In genomic region chr20:14142964-14143627, GRCh38 we compare ENCODE assay signal across 12 cellular contexts.
DNase-seq lines count a peak whose midpoint lies in the region; ATAC-seq and TF ChIP-seq lines count a peak whose summit lies in the region.
"Had no signal": no experiment of that assay in that cellular context is flagged by ENCODE, and none has a peak within 500 bp of the region (broad histone marks: within the 10 kb centered on the region; RNA-seq: fewer than 3 reads in every experiment).

No MANE protein-coding gene starts in this region.

- H3K4me1 ChIP-seq in GM23248 (ENCODE audit: insufficient read depth) = peaks cover 11% of the 10 kb centered on the region

- H3K79me2 ChIP-seq in GM23248 (ENCODE audit: insufficient read depth) = no peaks in the 10 kb centered on the region

- H3K9me2 ChIP-seq in GM23248 (ENCODE audit: insufficient read depth) = no peaks in the 10 kb centered on the region

- no peaks in the 10 kb centered on the region for H3K9me3 ChIP-seq in GM23248 (ENCODE audit: low read depth)
- H3K9me3 ChIP-seq: thoracic aorta had no signal

- no peaks in the 10 kb centered on the region for H4K20me1 ChIP-seq in GM23248 (ENCODE audit: insufficient read depth)

- H2AFZ ChIP-seq in GM23248 = 0 out of 2 replicates have a peak overlapping the region, but pooled peaks have one; percentile 1

- in situ Hi-C loops in GM23248 (cut with MboI) = no loop called here

- no peaks in the 10 kb centered on the region for H3K36me3 ChIP-seq in GM23248 (ENCODE audit: low read depth)
- H3K36me3 ChIP-seq: thoracic aorta had no signal

- no peaks in the 10 kb centered on the region for H3K27me3 ChIP-seq in GM23248 (replicated peaks; ENCODE audit: insufficient read depth)

- DNase-seq in GM23248 (peak; percentile 64), fibroblast of the conjunctiva (ENCODE audit: low read depth) (peak; percentile 26), retinal pigment epithelial cell (ENCODE audit: low read depth) (peak; percentile 39), SKM-1 treated with dmso at 0.1 percent for 144 hours (lab: John Stamatoyannopoulos, UW; ENCODE audit: unreplicated experiment) (no peak), HK-2 (ENCODE audit: unreplicated experiment) (no peak)
- DNase-seq: activated CD8-positive, alpha-beta T cell treated with anti-CD3 and anti-CD28 coated beads, Interleukin-2, amount 10 ng/mL, durations not matched to agents 7 days and 5 days; activated naive CD4-positive, alpha-beta T cell treated with anti-CD3 and anti-CD28 coated beads, Interleukin-2, amount 50 U/mL, for 16 hours; left colon; T1000 had no signal

- H3F3A ChIP-seq in GM23248 (ENCODE audit: insufficient read depth) = peaks cover 10% of the 10 kb centered on the region

- no peak overlapping the region for H3K4me2 ChIP-seq in GM23248 (ENCODE audit: unreplicated experiment)

- no peak for TF ChIP-seq CTCF in retinal pigment epithelial cell (conservative IDR thresholded peaks at IDR 0.05; ENCODE audit: low read depth, low read length)

- ATAC-seq in SK-N-SH treated with all-trans-retinoic acid at 6 μM for 48 hours (no peak), HG03039 (IDR thresholded peaks at IDR 0.05; ENCODE audit: unreplicated experiment) (no peak)
- ATAC-seq: activated CD8-positive, alpha-beta T cell treated with anti-CD3 and anti-CD28 coated beads, Interleukin-2, amount 10 ng/mL, durations not matched to agents 7 days and 5 days had no signal

- 42 to 45% methylated on average over 2 of the region's 2 CpGs for WGBS in GM23248 (ENCODE audit: low coverage in 1 of 2, low lambda C conversion rate in 2 of 2, missing lambda C conversion rate in 2 of 2), 2 experiments

- no peak overlapping the region; the same call in 1 of the 2 replicates for H3K9ac ChIP-seq in GM23248

- H3K27ac ChIP-seq in GM23248 = no peak overlapping the region
- H3K27ac ChIP-seq: thoracic aorta had no signal

- H3K4me3 ChIP-seq in GM23248 (no peak overlapping the region), retinal pigment epithelial cell (ENCODE audit: low read length) (no peak overlapping the region)
- H3K4me3 ChIP-seq: thoracic aorta had no signal

TF ChIP-seq in SK-N-SH treated with all-trans-retinoic acid at 6 μM for 48 hours, 23 proteins besides CTCF, POLR2A, EP300 and RAD21:
- peak; percentile 48; the same call in 1 of the 2 replicates for TF ChIP-seq CREB5 (CRISPR knock-in tag; IDR thresholded peaks at IDR 0.05; ENCODE audit: low read depth)
- no peak for TF ChIP-seq OSR1 (CRISPR knock-in tag; IDR thresholded peaks at IDR 0.05)
- 0 out of 2 replicates have a peak, but pooled peaks have one; percentile 15 for TF ChIP-seq ZNF8 (CRISPR knock-in tag; IDR thresholded peaks at IDR 0.05)
- 0 out of 2 replicates have a peak, but pooled peaks have one; percentile 11 for TF ChIP-seq TCF4 (CRISPR knock-in tag; IDR thresholded peaks at IDR 0.05; ENCODE audit: borderline replicate concordance)
- peak; percentile 59 for TF ChIP-seq ISL1 (CRISPR knock-in tag; IDR thresholded peaks at IDR 0.05)

Comparison
In these comparisons a context has a peak if more than half of its experiments do, and no peak if none do; other contexts are left out.
1. DNase-seq: peak in GM23248 (single experiment), fibroblast of the conjunctiva (single experiment) and retinal pigment epithelial cell (single experiment); none in SKM-1 treated with dmso at 0.1 percent for 144 hours (single experiment) and HK-2 (single experiment).